ENCODE assay signal across 16 cellular contexts in the genomic region with DNA sequence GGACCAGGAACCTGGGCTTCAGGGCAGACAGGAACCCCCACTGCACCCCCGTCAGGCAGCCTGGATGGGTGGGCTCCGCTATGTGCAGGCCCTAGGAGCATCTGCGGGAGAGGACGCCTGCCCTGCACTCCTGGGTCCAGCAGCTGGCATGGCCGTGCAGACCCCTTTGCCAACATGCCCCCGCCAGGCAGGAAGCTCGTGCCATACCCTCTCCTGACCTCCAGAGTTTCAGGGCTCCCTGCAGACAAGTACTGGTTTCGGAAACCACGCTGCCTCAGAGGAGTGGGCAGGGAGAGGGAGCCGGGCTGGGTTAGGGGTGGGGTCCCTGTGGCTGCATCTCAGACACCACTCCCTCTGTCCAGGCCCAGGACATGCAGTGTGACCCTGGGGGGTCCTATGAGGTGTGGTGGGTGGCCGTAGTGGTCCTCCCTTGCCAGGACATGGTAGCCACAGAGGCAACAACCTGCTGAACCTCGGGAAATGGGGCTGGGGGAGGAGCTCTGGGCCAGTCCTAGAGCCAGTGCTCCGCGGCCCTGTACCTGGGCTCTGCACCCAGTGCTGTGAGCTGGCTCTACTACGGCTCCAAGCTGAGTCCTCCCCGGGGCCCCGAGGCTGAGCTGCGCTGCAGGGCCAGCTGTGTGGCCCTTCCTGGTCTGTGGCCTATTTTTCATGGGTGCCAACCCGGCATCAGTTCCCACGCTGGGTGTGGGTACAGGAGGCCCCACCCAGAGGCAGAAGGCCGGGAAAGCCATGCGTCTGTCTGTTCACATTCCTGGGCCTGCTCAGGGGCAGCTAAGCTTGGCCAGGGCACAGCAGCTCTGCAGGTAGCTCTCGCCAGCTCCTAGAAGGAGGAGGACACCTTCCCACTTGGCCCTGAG. TPM values are rescaled to one million over a fixed set of nuclear protein-coding genes. Genes with fewer than 3 reads are reported as not detected.
DNase-seq lines count a peak whose midpoint lies in the region; ATAC-seq, FAIRE-seq and TF ChIP-seq lines count a peak whose summit lies in the region.
"Had no signal": no experiment of that assay in that cellular context is flagged by ENCODE, and none has a peak within 500 bp of the region (broad histone marks: within the 10 kb centered on the region; RNA-seq: fewer than 3 reads in every experiment).

No MANE protein-coding gene starts in this region.

- H3K27me3 Mint-ChIP-seq in CD8-positive, alpha-beta T cell (ENCODE audit: low read depth) = peaks cover 9% of the 10 kb centered on the region
- H3K27me3 Mint-ChIP-seq in HFFc6 (ENCODE audit: insufficient read depth) = no peaks in the 10 kb centered on the region
- H3K27me3 Mint-ChIP-seq: activated CD4-positive, alpha-beta memory T cell treated with anti-CD3 and anti-CD28 coated beads for 36 hours had no signal

- WGBS in H1 (ENCODE audit: extremely low coverage in 1 of 2, insufficient coverage in 1 of 2, insufficient read length in 1 of 2, insufficient replicate concordance in 2 of 2, low coverage in 1 of 2, low lambda C conversion rate in 2 of 2, missing lambda C conversion rate in 1 of 2), 2 experiments = 86% methylated on average over 23 of the region's 23 CpGs; no CpG with 5 or more reads in 1 of the 2 experiments

- H3K4me2 ChIP-seq in H1 (ENCODE audit: insufficient read depth in 1 of 2, low read depth in 2 of 2, low read length in 2 of 2) (peak overlapping the region in 1 of 2 experiments; percentile 83; a peak in 2 of 4 replicates), skeletal muscle satellite cell (ENCODE audit: low read length) (peak overlapping the region; percentile 100)

- H3K27ac ChIP-seq in CD8-positive, alpha-beta T cell (ENCODE audit: low read depth, low read length) = no peak overlapping the region
- no peak overlapping the region for H3K27ac ChIP-seq in H1 (ENCODE audit: low read depth, low read length)
- H3K27ac ChIP-seq: HL-60 had no signal

- H3K4me3 ChIP-seq in CD8-positive, alpha-beta T cell (ENCODE audit: low read depth, low read length) = peak overlapping the region; percentile 74
- peak overlapping the region in 1 of 4 experiments; percentile 70; a peak in 1 of 8 replicates for H3K4me3 ChIP-seq in H1 (ENCODE audit: extremely low read depth in 1 of 4, insufficient read depth in 2 of 4, low read depth in 3 of 4, low read length in 4 of 4)
- H3K4me3 ChIP-seq in skeletal muscle satellite cell (ENCODE audit: low read length) = no peak overlapping the region

- intact Hi-C loops in CD8-positive, alpha-beta T cell (cut with DNase I, micrococcal nuclease) = no loop called here

- H3K27me3 ChIP-seq in CD8-positive, alpha-beta T cell (ENCODE audit: insufficient read depth, low read length) = peaks cover 14% of the 10 kb centered on the region
- peaks cover 11 to 63% (median 54%) of the 10 kb centered on the region in 4 experiments for H3K27me3 ChIP-seq in H1 (replicated peaks in 1 of 4; ENCODE audit: control insufficient read depth in 3 of 4, extremely low read depth in 1 of 4, insufficient read depth in 3 of 4, low read length in 3 of 4)
- peaks cover 16% of the 10 kb centered on the region for H3K27me3 ChIP-seq in skeletal muscle satellite cell (ENCODE audit: control insufficient read depth, insufficient read depth, low read length)

- H3K36me3 ChIP-seq in CD8-positive, alpha-beta T cell (ENCODE audit: insufficient read depth, low read length) = no peaks in the 10 kb centered on the region
- peaks cover 0 to 13% (median 7%) of the 10 kb centered on the region in 4 experiments; a peak in 6 of 8 replicates for H3K36me3 ChIP-seq in H1 (ENCODE audit: control insufficient read depth in 2 of 4, insufficient read depth in 4 of 4, low read length in 3 of 4)
- H3K36me3 ChIP-seq in skeletal muscle satellite cell (ENCODE audit: insufficient read depth, low read length) = peaks cover 15% of the 10 kb centered on the region
- H3K36me3 ChIP-seq: prostate gland had no signal

- H2BK5ac ChIP-seq in H1 (ENCODE audit: low read depth, low read length) = 0 out of 2 replicates have a peak overlapping the region, but pooled peaks have one; percentile 24

- POLR2A ChIA-PET in CD8-positive, alpha-beta T cell (lab: Charles Lee) = interaction anchor here (0.7 to 1.3 kb wide), 3 partner anchors 8 to 46 kb away, joined by 3 to 5 read pairs (median 3); partner anchors contain the start of gene ISG15
- POLR2A ChIA-PET in H1 (lab: Charles Lee; ENCODE audit: partially characterized antibody) = interaction anchor here (0.7 to 2.2 kb wide), 10 partner anchors 9 to 97 kb away, joined by 3 to 11 read pairs (median 3); partner anchors contain the start of gene NOC2L

- no peak for FAIRE-seq in H1 (lab: Jason Lieb, UNC)
- FAIRE-seq: H54 had no signal

- H4K20me1 ChIP-seq in H1 (replicated peaks in 1 of 2; ENCODE audit: control insufficient read depth in 1 of 2, insufficient read depth in 2 of 2, low read length in 2 of 2) = peaks cover 0 to 29% of the 10 kb centered on the region in 2 experiments

- H3K4me3 Mint-ChIP-seq in CD8-positive, alpha-beta T cell = peak overlapping the region; percentile 43
- H3K4me3 Mint-ChIP-seq in HFFc6 = peak overlapping the region; percentile 86; the same call in 1 of the 2 replicates

- no peak for TF ChIP-seq RAD21 in H1 (IDR thresholded peaks at IDR 0.05 in 1 of 2, conservative IDR thresholded peaks at IDR 0.05 in 1 of 2; ENCODE audit: low read depth in 2 of 2, low read length in 2 of 2)

- H4K91ac ChIP-seq in H1 (replicated peaks; ENCODE audit: insufficient read length, low read length) = no peak overlapping the region

- no peak overlapping the region for H2BK120ac ChIP-seq in H1 (replicated peaks; ENCODE audit: low read depth, low read length)

- DNase-seq in CD8-positive, alpha-beta T cell = no peak
- DNase-seq in HFFc6 (no peak), H1 (ENCODE audit: low read depth in 1 of 2, low spot score in 2 of 2) (no peak), T-helper 2 cell (no peak), cortex of kidney (lab: John Stamatoyannopoulos, UW) (no peak)
- DNase-seq: COR-L47, NCI-H187 treated with DMSO at 0.1 percent for 48 hours, SHP77 had no signal

- TF ChIP-seq POLR2A in H1 (IDR thresholded peaks at IDR 0.05; ENCODE audit: control extremely low read depth in 1 of 2, low read depth in 2 of 2, low read length in 2 of 2) = no peak

- no peak for TF ChIP-seq EP300 in H1 (IDR thresholded peaks at IDR 0.05; ENCODE audit: borderline replicate concordance in 1 of 2, low read depth in 2 of 2, low read length in 2 of 2)

- no peak overlapping the region for H3K4ac ChIP-seq in H1 (replicated peaks; ENCODE audit: insufficient read length, low read depth, low read length)

- ATAC-seq in CD8-positive, alpha-beta T cell = no peak
- no peak for ATAC-seq in HG02623 (IDR thresholded peaks at IDR 0.05; ENCODE audit: unreplicated experiment)

- 0 out of 2 replicates have a peak overlapping the region, but pooled peaks have one; percentile 92 for H2BK15ac ChIP-seq in H1 (ENCODE audit: low read length)

- no peak overlapping the region for H3K18ac ChIP-seq in H1 (ENCODE audit: extremely low read depth, low read length)

- peaks cover 10% of the 10 kb centered on the region; the same call in 1 of the 2 replicates for H3K23me2 ChIP-seq in H1 (ENCODE audit: low read depth, low read length)

- H3K36me3 Mint-ChIP-seq in CD8-positive, alpha-beta T cell = peaks cover 2% of the 10 kb centered on the region
- H3K36me3 Mint-ChIP-seq in HFFc6 (ENCODE audit: low read depth) = no peaks in the 10 kb centered on the region; the same call in 1 of the 2 replicates
- H3K36me3 Mint-ChIP-seq: activated CD4-positive, alpha-beta memory T cell treated with anti-CD3 and anti-CD28 coated beads for 36 hours had no signal

- no peak overlapping the region for H4K8ac ChIP-seq in H1 (ENCODE audit: extremely low read depth, insufficient read depth, low read length)

- no peaks in the 10 kb centered on the region for H3K9me3 Mint-ChIP-seq in CD8-positive, alpha-beta T cell
- no peaks in the 10 kb centered on the region for H3K9me3 Mint-ChIP-seq in HFFc6

- CTCF ChIA-PET in CD8-positive, alpha-beta T cell (lab: Charles Lee) = interaction anchor here (0.6 to 1.2 kb wide), 3 partner anchors 8 to 17 kb away, joined by 3 to 6 read pairs (median 4); no protein-coding TSS in a partner anchor
- CTCF ChIA-PET in H1 (lab: Charles Lee; ENCODE audit: partially characterized antibody) = interaction anchor here (0.7 to 1.1 kb wide), 3 partner anchors 30 to 51 kb away, joined by 3 read pairs; no protein-coding TSS in a partner anchor

- peak overlapping the region; percentile 84; the same call in 1 of the 2 replicates for H2BK12ac ChIP-seq in H1 (ENCODE audit: low read depth, low read length)

- H3K56ac ChIP-seq in H1 (replicated peaks; ENCODE audit: insufficient read length, low read depth, low read length) = no peak overlapping the region

- no peak overlapping the region for H3K23ac ChIP-seq in H1 (ENCODE audit: insufficient read length)

- H3K14ac ChIP-seq in H1 (ENCODE audit: insufficient read length) = no peak overlapping the region

- H3K79me1 ChIP-seq in H1 (ENCODE audit: low read depth, low read length) = no peaks in the 10 kb centered on the region; the same call in 1 of the 2 replicates

- no peaks in the 10 kb centered on the region for H3K4me1 Mint-ChIP-seq in CD8-positive, alpha-beta T cell (ENCODE audit: low read depth)
- no peaks in the 10 kb centered on the region for H3K4me1 Mint-ChIP-seq in HFFc6 (ENCODE audit: low read depth)

- no peak overlapping the region for H2AFZ ChIP-seq in H1 (ENCODE audit: low read length)

- no peak overlapping the region for H3K27ac Mint-ChIP-seq in CD8-positive, alpha-beta T cell
- no peak overlapping the region for H3K27ac Mint-ChIP-seq in HFFc6

- H4K5ac ChIP-seq in H1 (ENCODE audit: insufficient read length, low read depth, low read length) = no peak overlapping the region

- no peaks in the 10 kb centered on the region for H3K9me3 ChIP-seq in CD8-positive, alpha-beta T cell (ENCODE audit: low read length)
- H3K9me3 ChIP-seq in H1 (ENCODE audit: insufficient read depth in 2 of 2, low read depth in 1 of 2, low read length in 1 of 2) = no peaks in the 10 kb centered on the region
- no peaks in the 10 kb centered on the region for H3K9me3 ChIP-seq in skeletal muscle satellite cell (replicated peaks; ENCODE audit: low read length)
- H3K9me3 ChIP-seq: body of pancreas, prostate gland had no signal

- H2BK20ac ChIP-seq in H1 (ENCODE audit: low read length) = no peak overlapping the region

- peaks cover 0 to 3% of the 10 kb centered on the region in 2 experiments; a peak in 1 of 4 replicates for H3K79me2 ChIP-seq in H1 (ENCODE audit: control insufficient read depth in 1 of 2, insufficient read depth in 2 of 2, low read length in 2 of 2)

- no peak overlapping the region for H3K9ac ChIP-seq in H1 (replicated peaks in 1 of 4; ENCODE audit: extremely low read depth in 1 of 4, low read depth in 3 of 4, low read length in 3 of 4)
- H3K9ac ChIP-seq in skeletal muscle satellite cell (ENCODE audit: low read depth, low read length) = no peak overlapping the region

- H2AK5ac ChIP-seq in H1 (ENCODE audit: low read depth, low read length) = no peak overlapping the region

- H3K4me1 ChIP-seq in CD8-positive, alpha-beta T cell (ENCODE audit: insufficient read depth, low read length) = peaks cover 17% of the 10 kb centered on the region
- H3K4me1 ChIP-seq in H1 (replicated peaks in 1 of 4; ENCODE audit: control insufficient read depth in 3 of 4, insufficient read depth in 4 of 4, low read length in 3 of 4) (peaks cover 0 to 13% (median 6%) of the 10 kb centered on the region in 4 experiments; a peak in 5 of 7 replicates), skeletal muscle satellite cell (ENCODE audit: control insufficient read depth, insufficient read depth, low read length) (peaks cover 17% of the 10 kb centered on the region)

- TF ChIP-seq CTCF in CD8-positive, alpha-beta T cell (IDR thresholded peaks at IDR 0.05) = no peak
- no peak for TF ChIP-seq CTCF in HFFc6 (IDR thresholded peaks at IDR 0.05)
- TF ChIP-seq CTCF in H1 (IDR thresholded peaks at IDR 0.05; ENCODE audit: control extremely low read depth in 1 of 3, insufficient read depth in 1 of 3, low read depth in 1 of 3, low read length in 3 of 3) = no peak

RNA-seq across cellular contexts. Expression of gene PLEKHN1, which starts 1.4 kb away (rescaled TPM):
- under 1 TPM; 0.56 to 0.60 TPM for total RNA-seq in CD8-positive, alpha-beta T cell
- total RNA-seq in HFFc6 (2021; fragmentation: NEBNext Ultra II Directional; extraction: Animal tissue kit (Norgen Biotek cat#: 25700)) = 1 to 10 TPM; 5.2 to 6.9 (median 6.0) TPM
- total RNA-seq in H1 (2021; fragmentation: NEBNext Ultra II Directional; extraction: Animal tissue kit (Norgen Biotek cat#: 25700)) = 1.5 TPM in 2 replicates
- 0.39 and 1.2 TPM in 2 replicates for polyA plus RNA-seq in H1 (2011; rRNA removed)
- polyA plus RNA-seq in H1 (2011; cell fraction: cytosol; rRNA removed) = 0.65 TPM
- 4.0 TPM for polyA plus RNA-seq in H1 (2011; cell fraction: nucleus; rRNA removed)
- polyA plus RNA-seq in H1 (2012, experiment 1 of 2) = 0.94 to 1.3 TPM (median 1.00 TPM) in 4 replicates
- polyA plus RNA-seq in H1 (2012, experiment 2 of 2) = 0.51 TPM
- polyA plus RNA-seq in H1 (2013, experiment 1 of 2) = 1.1 TPM
- polyA plus RNA-seq in H1 (2013, experiment 2 of 2) = 1.3 TPM
- 0.06 and 0.10 TPM in 2 replicates for polyA minus RNA-seq in H1 (2011; rRNA and poly(A)+ RNA removed)
- polyA minus RNA-seq in H1 (2011; cell fraction: cytosol; rRNA and poly(A)+ RNA removed) = 0.88 TPM
- 1.3 TPM for polyA minus RNA-seq in H1 (2011; cell fraction: nucleus; rRNA and poly(A)+ RNA removed)
- 1.3 TPM in 2 replicates for total RNA-seq in skeletal muscle satellite cell (2012; rRNA removed)
- total RNA-seq: body of pancreas had no signal

RNA-seq across cellular contexts. Expression of gene KLHL17, which starts 7.3 kb away (rescaled TPM):
- 10 to 100 TPM; 15.2 to 16.1 TPM for total RNA-seq in CD8-positive, alpha-beta T cell
- total RNA-seq in HFFc6 (2021; fragmentation: NEBNext Ultra II Directional; extraction: Animal tissue kit (Norgen Biotek cat#: 25700)) = 10 to 100 TPM; 12.2 to 17.5 (median 13.2) TPM
- total RNA-seq in H1 (2021; fragmentation: NEBNext Ultra II Directional; extraction: Animal tissue kit (Norgen Biotek cat#: 25700)) = 30.1 and 32.6 TPM in 2 replicates
- polyA plus RNA-seq in H1 (2011; rRNA removed) = 36.1 and 62.3 TPM in 2 replicates
- polyA plus RNA-seq in H1 (2011; cell fraction: cytosol; rRNA removed) = 40.0 TPM
- polyA plus RNA-seq in H1 (2011; cell fraction: nucleus; rRNA removed) = 508 TPM
- 23.1 to 39.3 TPM (median 34.1 TPM) in 4 replicates for polyA plus RNA-seq in H1 (2012, experiment 1 of 2)
- 21.6 TPM for polyA plus RNA-seq in H1 (2012, experiment 2 of 2)
- 30.7 TPM for polyA plus RNA-seq in H1 (2013, experiment 1 of 2)
- polyA plus RNA-seq in H1 (2013, experiment 2 of 2) = 26.7 TPM
- 5.8 and 7.8 TPM in 2 replicates for polyA minus RNA-seq in H1 (2011; rRNA and poly(A)+ RNA removed)
- 14.6 TPM for polyA minus RNA-seq in H1 (2011; cell fraction: cytosol; rRNA and poly(A)+ RNA removed)
- polyA minus RNA-seq in H1 (2011; cell fraction: nucleus; rRNA and poly(A)+ RNA removed) = 47.3 TPM
- total RNA-seq in skeletal muscle satellite cell (2012; rRNA removed) = 12.7 and 13.9 TPM in 2 replicates

RNA-seq across cellular contexts. Expression of gene NOC2L, which starts 8.6 kb away (rescaled TPM):
- total RNA-seq in CD8-positive, alpha-beta T cell = 10 to 100 TPM; 54.0 to 54.7 TPM
- 100 to 1,000 TPM; 112 to 142 (median 119) TPM for total RNA-seq in HFFc6 (2021; fragmentation: NEBNext Ultra II Directional; extraction: Animal tissue kit (Norgen Biotek cat#: 25700))
- 130 TPM in 2 replicates for total RNA-seq in H1 (2021; fragmentation: NEBNext Ultra II Directional; extraction: Animal tissue kit (Norgen Biotek cat#: 25700))
- polyA plus RNA-seq in H1 (2011; rRNA removed) = 74.7 and 115 TPM in 2 replicates
- 102 TPM for polyA plus RNA-seq in H1 (2011; cell fraction: cytosol; rRNA removed)
- 134 TPM for polyA plus RNA-seq in H1 (2011; cell fraction: nucleus; rRNA removed)
- polyA plus RNA-seq in H1 (2012, experiment 1 of 2) = 82.3 to 121 TPM (median 117 TPM) in 4 replicates
- 111 TPM for polyA plus RNA-seq in H1 (2012, experiment 2 of 2)
- 70.9 TPM for polyA plus RNA-seq in H1 (2013, experiment 1 of 2)
- polyA plus RNA-seq in H1 (2013, experiment 2 of 2) = 66.0 TPM
- 83.7 and 85.6 TPM in 2 replicates for polyA minus RNA-seq in H1 (2011; rRNA and poly(A)+ RNA removed)
- polyA minus RNA-seq in H1 (2011; cell fraction: cytosol; rRNA and poly(A)+ RNA removed) = 73.3 TPM
- 46.5 TPM for polyA minus RNA-seq in H1 (2011; cell fraction: nucleus; rRNA and poly(A)+ RNA removed)
- 137 and 144 TPM in 2 replicates for total RNA-seq in skeletal muscle satellite cell (2012; rRNA removed)

RNA-seq across cellular contexts. Expression of gene PERM1, which starts 14.2 kb away (rescaled TPM):
- under 1 TPM in 1 of 2 experiments, not detected in 1; 0.08 TPM for total RNA-seq in CD8-positive, alpha-beta T cell
- under 1 TPM in 2 of 6 experiments, not detected in 4; 0.17 to 0.18 TPM for total RNA-seq in HFFc6 (2021; fragmentation: NEBNext Ultra II Directional; extraction: Animal tissue kit (Norgen Biotek cat#: 25700))
- not detected in 2 replicates for total RNA-seq in H1 (2021; fragmentation: NEBNext Ultra II Directional; extraction: Animal tissue kit (Norgen Biotek cat#: 25700))
- not detected in 2 replicates for polyA plus RNA-seq in H1 (2011; rRNA removed)
- not detected for polyA plus RNA-seq in H1 (2011; cell fraction: cytosol; rRNA removed)
- not detected for polyA plus RNA-seq in H1 (2011; cell fraction: nucleus; rRNA removed)
- 0.30 to 0.90 TPM (median 0.58 TPM) in 4 replicates for polyA plus RNA-seq in H1 (2012, experiment 1 of 2)
- 0.20 TPM for polyA plus RNA-seq in H1 (2012, experiment 2 of 2)
- not detected for polyA plus RNA-seq in H1 (2013, experiment 1 of 2)
- polyA plus RNA-seq in H1 (2013, experiment 2 of 2) = not detected
- polyA minus RNA-seq in H1 (2011; rRNA and poly(A)+ RNA removed) = not detected in 2 replicates
- polyA minus RNA-seq in H1 (2011; cell fraction: cytosol; rRNA and poly(A)+ RNA removed) = not detected
- polyA minus RNA-seq in H1 (2011; cell fraction: nucleus; rRNA and poly(A)+ RNA removed) = not detected
- not detected in 2 replicates for total RNA-seq in skeletal muscle satellite cell (2012; rRNA removed)
- total RNA-seq: activated CD4-positive, alpha-beta memory T cell treated with anti-CD3 and anti-CD28 coated beads for 36 hours; body of pancreas; kidney epithelial cell had no signal

RNA-seq across cellular contexts. Expression of gene HES4, which starts 32.2 kb away (rescaled TPM):
- 10 to 100 TPM; 26.0 to 30.9 TPM for total RNA-seq in CD8-positive, alpha-beta T cell
- total RNA-seq in HFFc6 (2021; fragmentation: NEBNext Ultra II Directional; extraction: Animal tissue kit (Norgen Biotek cat#: 25700)) = 10 to 100 TPM; 14.1 to 17.4 (median 15.6) TPM
- total RNA-seq in H1 (2021; fragmentation: NEBNext Ultra II Directional; extraction: Animal tissue kit (Norgen Biotek cat#: 25700)) = 1.2 and 2.8 TPM in 2 replicates
- polyA plus RNA-seq in H1 (2011; rRNA removed) = 3.5 and 12.8 TPM in 2 replicates
- polyA plus RNA-seq in H1 (2011; cell fraction: cytosol; rRNA removed) = 8.3 TPM
- 14.5 TPM for polyA plus RNA-seq in H1 (2011; cell fraction: nucleus; rRNA removed)
- polyA plus RNA-seq in H1 (2012, experiment 1 of 2) = 1.1 to 1.7 TPM (median 1.3 TPM) in 3 of 4 replicates, not detected in the other
- 0.43 TPM for polyA plus RNA-seq in H1 (2012, experiment 2 of 2)
- 3.8 TPM for polyA plus RNA-seq in H1 (2013, experiment 1 of 2)
- polyA plus RNA-seq in H1 (2013, experiment 2 of 2) = 3.2 TPM
- polyA minus RNA-seq in H1 (2011; rRNA and poly(A)+ RNA removed) = not detected in 2 replicates
- 4.5 TPM for polyA minus RNA-seq in H1 (2011; cell fraction: cytosol; rRNA and poly(A)+ RNA removed)
- 3.4 TPM for polyA minus RNA-seq in H1 (2011; cell fraction: nucleus; rRNA and poly(A)+ RNA removed)
- total RNA-seq in skeletal muscle satellite cell (2012; rRNA removed) = 0.51 TPM in 1 of 2 replicates, not detected in the other
